In genomic region chr3:184595726-184596125, GRCh38 we compare ENCODE assay signal across 30 cellular contexts. TPM values are rescaled to one million over a fixed set of nuclear protein-coding genes. Genes with fewer than 3 reads are reported as not detected.
"Had no signal": no experiment of that assay in that cellular context is flagged by ENCODE, and none has a peak within 500 bp of the region (broad histone marks: within the 10 kb centered on the region; RNA-seq: fewer than 3 reads in every experiment).

No MANE protein-coding gene starts in this region.

- H3K4me3 Mint-ChIP-seq: activated naive CD4-positive, alpha-beta T cell treated with anti-CD3 and anti-CD28 coated beads for 36 hours; activated naive CD8-positive, alpha-beta T cell treated with anti-CD3 and anti-CD28 coated beads for 36 hours; activated T-helper 1 cell treated with anti-CD3 and anti-CD28 coated beads, Interleukin-12 subunit alpha, Interleukin-12 subunit beta, Interleukin-2, Interleukin-4 antibody, amounts not matched to agents 30 ng/mL and 10 ng/mL and 1 ng/mL, durations not matched to agents 14 hours and 24 hours and 36 hours; central memory CD8-positive, alpha-beta T cell; naive B cell; neural crest cell had no signal

- H3K27me3 ChIP-seq: adrenal gland, ascending aorta, gastrocnemius medialis, tibial nerve had no signal

- H3K4me1 ChIP-seq: ascending aorta, left lung had no signal

- H3K27ac ChIP-seq: adrenal gland, ascending aorta, brain microvascular endothelial cell, epithelial cell of prostate, gastrocnemius medialis, left lung, VCaP had no signal

- H3K4me3 ChIP-seq: adrenal gland, ascending aorta, gastrocnemius medialis, left lung, lung, tibial nerve had no signal

- ATAC-seq: activated CD4-positive, CD25-positive, alpha-beta regulatory T cell treated with anti-CD3 and anti-CD28 coated beads, Interleukin-2, amount 50 U/mL, for 24 hours; gastrocnemius medialis; left lung; right cardiac atrium had no signal

- H3K27ac Mint-ChIP-seq: activated naive CD4-positive, alpha-beta T cell treated with anti-CD3 and anti-CD28 coated beads for 36 hours; activated naive CD8-positive, alpha-beta T cell treated with anti-CD3 and anti-CD28 coated beads for 36 hours; activated T-helper 1 cell treated with anti-CD3 and anti-CD28 coated beads, Interleukin-12 subunit alpha, Interleukin-12 subunit beta, Interleukin-2, Interleukin-4 antibody, amounts not matched to agents 30 ng/mL and 10 ng/mL and 1 ng/mL, durations not matched to agents 14 hours and 24 hours and 36 hours had no signal

- H3K9me3 ChIP-seq: adrenal gland, ascending aorta, gastrocnemius medialis, left lung, tibial nerve had no signal

- H3K36me3 ChIP-seq: adrenal gland, ascending aorta, brain microvascular endothelial cell, gastrocnemius medialis, left lung, tibial nerve had no signal

- H3K36me3 Mint-ChIP-seq: activated naive CD8-positive, alpha-beta T cell treated with anti-CD3 and anti-CD28 coated beads for 36 hours; naive B cell had no signal

- H3K4me1 Mint-ChIP-seq: activated naive CD8-positive, alpha-beta T cell treated with anti-CD3 and anti-CD28 coated beads for 36 hours; central memory CD8-positive, alpha-beta T cell had no signal

- H3K9me3 Mint-ChIP-seq: activated naive CD4-positive, alpha-beta T cell treated with anti-CD3 and anti-CD28 coated beads for 36 hours; activated naive CD8-positive, alpha-beta T cell treated with anti-CD3 and anti-CD28 coated beads for 36 hours; activated T-helper 1 cell treated with anti-CD3 and anti-CD28 coated beads, Interleukin-12 subunit alpha, Interleukin-12 subunit beta, Interleukin-2, Interleukin-4 antibody, amounts not matched to agents 30 ng/mL and 10 ng/mL and 1 ng/mL, durations not matched to agents 14 hours and 24 hours and 36 hours; central memory CD8-positive, alpha-beta T cell; naive B cell; neural crest cell had no signal

- DNase-seq: activated CD4-positive, alpha-beta T cell treated with anti-CD3 and anti-CD28 coated beads for 48 hours; activated CD4-positive, alpha-beta T cell treated with anti-CD3 and anti-CD28 coated beads, Interleukin-2, amount 50 U/mL, for 48 hours; activated CD8-positive, alpha-beta memory T cell treated with anti-CD3 and anti-CD28 coated beads, Interleukin-2, amount 50 U/mL, for 4 hours; activated effector memory CD4-positive, alpha-beta T cell treated with anti-CD3 and anti-CD28 coated beads, Interleukin-2, amount 50 U/mL, for 16 hours; activated naive CD4-positive, alpha-beta T cell treated with anti-CD3 and anti-CD28 coated beads for 36 hours; activated naive CD8-positive, alpha-beta T cell treated with anti-CD3 and anti-CD28 coated beads for 36 hours; activated T-cell treated with anti-CD3 and anti-CD28 coated beads, Interleukin-2, amount 50 U/mL, for 1 hour; adrenal gland; brain microvascular endothelial cell; dermis blood vessel endothelial cell; effector CD8-positive, alpha-beta T cell; gastrocnemius medialis; glutamatergic neuron; naive B cell; occipital lobe; stimulated activated naive CD4-positive, alpha-beta T cell treated with Interleukin-2 at 50 U/mL for 16 hours; T-helper 1 cell had no signal

RNA-seq across cellular contexts. Expression of gene EPHB3, which starts 34.1 kb away (rescaled TPM):
- total RNA-seq: activated CD8-positive, alpha-beta memory T cell treated with anti-CD3 and anti-CD28 coated beads for 36 hours; activated naive CD4-positive, alpha-beta T cell treated with anti-CD3 and anti-CD28 coated beads for 36 hours; pulmonary artery endothelial cell had no signal
